16 cellular contexts compared by ENCODE assay signal in the genomic region with DNA sequence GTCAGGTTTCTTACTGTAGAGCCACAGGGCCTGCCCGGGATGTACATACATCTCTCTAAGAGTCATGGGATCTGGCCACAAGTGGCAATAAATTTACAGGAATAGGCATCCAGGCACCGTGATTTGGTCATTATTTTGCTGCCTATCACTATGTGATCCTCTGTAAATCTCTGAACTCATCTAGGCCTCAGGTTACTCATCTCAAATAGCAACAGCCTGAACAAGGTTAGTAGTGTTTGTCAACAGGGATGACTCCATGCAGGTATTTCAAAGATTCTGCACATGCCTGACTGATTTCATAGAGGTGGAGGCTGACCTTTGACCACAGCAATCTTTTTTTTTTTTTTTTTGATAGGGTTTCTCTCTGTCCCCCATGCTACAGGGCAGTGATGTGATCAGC.
DNase-seq lines count a peak whose midpoint lies in the region; ATAC-seq and TF ChIP-seq lines count a peak whose summit lies in the region.
"Had no signal": no experiment of that assay in that cellular context is flagged by ENCODE, and none has a peak within 500 bp of the region (broad histone marks: within the 10 kb centered on the region; RNA-seq: fewer than 3 reads in every experiment).

No MANE protein-coding gene starts in this region.

- no peak overlapping the region for H3K4ac ChIP-seq in trophoblast cell (ENCODE audit: low read depth, low read length)

- H3K18ac ChIP-seq in trophoblast cell (ENCODE audit: low read length), result peak overlapping the region; percentile 77

- no peak overlapping the region for H3K4me3 Mint-ChIP-seq in T-cell
- H3K4me3 Mint-ChIP-seq: CD4-positive, CD25-positive, alpha-beta regulatory T cell; dendritic cell treated with granulocyte-macrophage colony-stimulating factor and Interleukin-4, amounts not matched to agents 40 ng/mL and 50 ng/mL, for 4 days; stimulated activated naive CD8-positive, alpha-beta T cell treated with anti-CD3 and anti-CD28 coated beads, Interleukin-15, Interleukin-2, amounts not matched to agents 100 ng/mL and 50 ng/mL, for 24 hours had no signal

- DNase-seq in DMS79 treated with DMSO at 0.1 percent for 48 hours (lab: John Stamatoyannopoulos, UW) (peak; percentile 13), DMS79 (lab: John Stamatoyannopoulos, UW) (no peak), NCI-H2196 treated with DMSO at 0.1 percent for 48 hours (lab: John Stamatoyannopoulos, UW; ENCODE audit: unreplicated experiment) (peak; percentile 48), epithelial cell of prostate (ENCODE audit: low read depth, low spot score) (peak; percentile 89), trophoblast cell (peak; percentile 93 to 96), T-cell (no peak), NCI-H1092 treated with DMSO at 0.1 percent for 48 hours (lab: John Stamatoyannopoulos, UW) (no peak), lower lobe of right lung (no peak)
- DNase-seq: anterior cingulate cortex; CD4-positive, CD25-positive, alpha-beta regulatory T cell; GF-D8; MM.1S; nucleus accumbens had no signal

- H3K36me3 ChIP-seq in trophoblast cell (ENCODE audit: control insufficient read depth in 1 of 2, insufficient read depth in 2 of 2, low read length in 2 of 2) (peaks cover 0 to 1% of the 10 kb centered on the region in 2 experiments), lower lobe of right lung (no peaks in the 10 kb centered on the region)

- no peaks in the 10 kb centered on the region for H3K9me3 Mint-ChIP-seq in T-cell
- H3K9me3 Mint-ChIP-seq: CD4-positive, CD25-positive, alpha-beta regulatory T cell; stimulated activated naive CD8-positive, alpha-beta T cell treated with anti-CD3 and anti-CD28 coated beads, Interleukin-15, Interleukin-2, amounts not matched to agents 100 ng/mL and 50 ng/mL, for 24 hours had no signal

- H2BK12ac ChIP-seq in trophoblast cell (ENCODE audit: low read length), result peak overlapping the region; percentile 75

- H3K9ac ChIP-seq in trophoblast cell (ENCODE audit: low read length), result no peak overlapping the region

- no peak overlapping the region for H3K27ac Mint-ChIP-seq in T-cell
- H3K27ac Mint-ChIP-seq: activated T-helper 2 cell treated with anti-CD3 and anti-CD28 coated beads, Interferon-gamma antibody, Interleukin-2, Interleukin-4, amounts not matched to agents 10 μg/mL and 5 μg/mL and 100 μg/mL, durations not matched to agents 14 hours and 24 hours and 36 hours; stimulated activated naive CD8-positive, alpha-beta T cell treated with anti-CD3 and anti-CD28 coated beads, Interleukin-15, Interleukin-2, amounts not matched to agents 100 ng/mL and 50 ng/mL, for 24 hours had no signal

- H2AFZ ChIP-seq in trophoblast cell (ENCODE audit: insufficient read depth, low read length, poor library complexity), result no peak overlapping the region

- no peaks in the 10 kb centered on the region for H3K36me3 Mint-ChIP-seq in T-cell
- H3K36me3 Mint-ChIP-seq: CD4-positive, CD25-positive, alpha-beta regulatory T cell had no signal

- no peaks in the 10 kb centered on the region for H3K27me3 Mint-ChIP-seq in T-cell
- H3K27me3 Mint-ChIP-seq: CD4-positive, CD25-positive, alpha-beta regulatory T cell; dendritic cell treated with granulocyte-macrophage colony-stimulating factor and Interleukin-4, amounts not matched to agents 40 ng/mL and 50 ng/mL, for 4 days; stimulated activated naive CD8-positive, alpha-beta T cell treated with anti-CD3 and anti-CD28 coated beads, Interleukin-15, Interleukin-2, amounts not matched to agents 100 ng/mL and 50 ng/mL, for 24 hours had no signal

- H4K8ac ChIP-seq in trophoblast cell (ENCODE audit: low read depth, low read length), result peak overlapping the region; percentile 69

- H3K4me1 Mint-ChIP-seq in T-cell, result peaks cover 20 to 25% (median 21%) of the 10 kb centered on the region in 3 donors

- intact Hi-C loops in lower lobe of right lung (cut with DNase I), result no loop called here

- peaks cover 9% of the 10 kb centered on the region for H3K79me1 ChIP-seq in trophoblast cell (ENCODE audit: low read length)

- H3K27me3 ChIP-seq in trophoblast cell (ENCODE audit: insufficient read depth, low read length), result no peaks in the 10 kb centered on the region
- no peaks in the 10 kb centered on the region for H3K27me3 ChIP-seq in lower lobe of right lung (ENCODE audit: low read depth)

- no peak overlapping the region for H4K91ac ChIP-seq in trophoblast cell (ENCODE audit: low read depth, low read length)

- H3K4me1 ChIP-seq in trophoblast cell (ENCODE audit: control insufficient read depth in 1 of 2, insufficient read depth in 2 of 2, low read length in 2 of 2) (peaks cover 16 to 17% of the 10 kb centered on the region in 2 experiments), lower lobe of right lung (peaks cover 19% of the 10 kb centered on the region)

- H2BK5ac ChIP-seq in trophoblast cell (ENCODE audit: low read depth, low read length, poor library complexity), result peak overlapping the region; percentile 90

- H3K27ac ChIP-seq in epithelial cell of prostate (peak overlapping the region; percentile 87), trophoblast cell (ENCODE audit: low read depth, low read length) (peak overlapping the region; percentile 82), lower lobe of right lung (no peak overlapping the region)

- no peak for TF ChIP-seq CTCF in lower lobe of right lung (IDR thresholded peaks at IDR 0.05)

- POLR2A ChIA-PET in T-cell (lab: Charles Lee), result no interaction called here

- no peaks in the 10 kb centered on the region for H3K9me3 ChIP-seq in trophoblast cell (ENCODE audit: insufficient read depth, low read depth, low read length)
- no peaks in the 10 kb centered on the region for H3K9me3 ChIP-seq in lower lobe of right lung

- peak overlapping the region; percentile 89 for H2BK120ac ChIP-seq in trophoblast cell (ENCODE audit: insufficient read depth, low read length, poor library complexity)

- CTCF ChIA-PET in T-cell (lab: Charles Lee), result interaction anchor here in 1 of 2 donors (0.6 kb wide), 1 partner anchor 772 kb away, joined by 3 read pairs; no protein-coding TSS in a partner anchor

- WGBS in trophoblast cell (ENCODE audit: extremely low coverage, insufficient coverage, insufficient read length), result no CpG with 5 or more reads among the region's 2 CpGs

- H3K4me3 ChIP-seq in trophoblast cell (ENCODE audit: low read depth, low read length), result no peak overlapping the region
- H3K4me3 ChIP-seq in lower lobe of right lung, result no peak overlapping the region

- H2AK5ac ChIP-seq in trophoblast cell (ENCODE audit: low read length), result no peak overlapping the region

- H3K14ac ChIP-seq in trophoblast cell (ENCODE audit: low read length), result no peak overlapping the region

- no peak overlapping the region for H3K23ac ChIP-seq in trophoblast cell (ENCODE audit: low read length)

- ATAC-seq in T-cell (replicated peaks in 1 of 4) (no peak), lower lobe of right lung (no peak)

- H3K79me2 ChIP-seq in trophoblast cell (ENCODE audit: control insufficient read depth, insufficient read depth, low read length, poor library complexity), result no peaks in the 10 kb centered on the region

- no peak overlapping the region for H4K12ac ChIP-seq in trophoblast cell (ENCODE audit: low read depth, low read length)

- H3K4me2 ChIP-seq in trophoblast cell (ENCODE audit: low read length), result no peak overlapping the region

Comparison
In these comparisons a context has a peak if more than half of its experiments do, and no peak if none do; other contexts are left out.
1. DNase-seq: peak in DMS79 treated with DMSO at 0.1 percent for 48 hours (single experiment), NCI-H2196 treated with DMSO at 0.1 percent for 48 hours (single experiment), epithelial cell of prostate (single experiment) and trophoblast cell (2 of 2); none in DMS79 (single experiment), T-cell (0 of 34), NCI-H1092 treated with DMSO at 0.1 percent for 48 hours (single experiment) and lower lobe of right lung (single experiment).